ENCODE assay signal across 7 cellular contexts in genomic region chr10:103183991-103184451, GRCh38. TPM values are rescaled to one million over a fixed set of nuclear protein-coding genes. Genes with fewer than 3 reads are reported as not detected.
DNase-seq lines count a peak whose midpoint lies in the region; ATAC-seq, FAIRE-seq and TF ChIP-seq lines count a peak whose summit lies in the region.
"Not testable (repeated sequence)": the region's sequence is repeated elsewhere in the genome, so short reads cannot be mapped to it uniquely, and the experiment has no call there.

No MANE protein-coding gene starts in this region.

- H3K4me1 Mint-ChIP-seq in H9, result peaks cover 13 to 27% of the 10 kb centered on the region in 2 experiments

- H2BK15ac ChIP-seq in H9 (ENCODE audit: low read depth, low read length), result not testable (repeated sequence)

- not testable (repeated sequence) for BruUV-seq in PC-3 (replicated peaks; lab: Mats Ljungman, UMichigan); GM12878 (replicated peaks; lab: Mats Ljungman, UMichigan)

- H3K4me3 ChIP-seq in PC-3 (ENCODE audit: low read length); left lung; suprapubic skin: not testable (repeated sequence)
- H3K4me3 ChIP-seq in GM12878, result peak overlapping the region; percentile 22; the same call in 1 of the 2 replicates
- peak overlapping the region; percentile 39 to 48 for H3K4me3 ChIP-seq in neutrophil (ENCODE audit: low read depth in 1 of 2, low read length in 1 of 2)

- not testable (repeated sequence) for H3K4me1 ChIP-seq in H9 (ENCODE audit: insufficient read depth, low read length)
- H3K4me1 ChIP-seq in PC-3 (ENCODE audit: insufficient read depth, low read length) (peaks cover 35% of the 10 kb centered on the region), GM12878 (ENCODE audit: control insufficient read depth, insufficient read depth, low read length) (peaks cover 14% of the 10 kb centered on the region), left lung (peaks cover 36 to 84% of the 10 kb centered on the region in 2 donors), neutrophil (ENCODE audit: control insufficient read depth in 1 of 2, insufficient read depth in 1 of 2, low read depth in 1 of 2, low read length in 1 of 2) (peaks cover 90 to 95% of the 10 kb centered on the region in 2 experiments), suprapubic skin (peaks cover 70% of the 10 kb centered on the region)

- not testable (repeated sequence) for H4K8ac ChIP-seq in H9 (replicated peaks; ENCODE audit: insufficient read length, low read depth, low read length)

- RAD21 ChIA-PET in GM12878 (lab: Charles Lee; ENCODE audit: unreplicated experiment), result interaction anchor here (1.2 to 4.8 kb wide), 3 partner anchors 9 to 266 kb away, joined by 3 to 29 read pairs (median 4); partner anchors contain the start of genes CNNM2 and NT5C2

- not testable (repeated sequence) for H2AFZ ChIP-seq in H9 (ENCODE audit: low read length); PC-3 (ENCODE audit: low read length); GM12878 (ENCODE audit: control insufficient read depth, low read depth, low read length)

- H3K9ac ChIP-seq in H9 (ENCODE audit: extremely low read depth, insufficient read length, low read length); PC-3 (ENCODE audit: low read length); GM12878 (ENCODE audit: control insufficient read depth, insufficient read depth, low read length): not testable (repeated sequence)

- peak overlapping the region; percentile 85 for H2AK5ac ChIP-seq in H9 (ENCODE audit: insufficient read length, low read length)

- in situ Hi-C loops in GM12878 (cut with MboI), result not testable (repeated sequence)

- CTCF ChIA-PET in PC-3 (lab: Charles Lee), result not testable (repeated sequence)
- CTCF ChIA-PET in GM12878 (lab: Yijun Ruan, JAX), result interaction anchor here (4.0 kb wide), 1 partner anchor 9 kb away, joined by 25 read pairs; the partner anchor contains the start of gene NT5C2

- not testable (repeated sequence) for H3K27me3 ChIP-seq in H9 (ENCODE audit: insufficient read depth, low read length); PC-3 (ENCODE audit: low read length); GM12878 (replicated peaks in 1 of 2; ENCODE audit: control insufficient read depth in 2 of 2, insufficient read depth in 2 of 2, low read length in 1 of 2); left lung; neutrophil; suprapubic skin

- H3K4me3 Mint-ChIP-seq in H9, result not testable (repeated sequence)

- H2BK5ac ChIP-seq in H9 (ENCODE audit: insufficient read length, low read length), result peak overlapping the region; percentile 8

- H3K14ac ChIP-seq in H9 (ENCODE audit: insufficient read depth, low read length), result not testable (repeated sequence)

- H3K27ac Mint-ChIP-seq in H9, result peak overlapping the region; percentile 2 to 84 (median 7); a peak in 5 of 7 replicates

- FAIRE-seq in GM12878 (lab: Jason Lieb, UNC), result not testable (repeated sequence)

- peaks cover 1 to 22% (median 13%) of the 10 kb centered on the region in 3 experiments; a peak in 4 of 7 replicates for H3K36me3 Mint-ChIP-seq in H9 (ENCODE audit: insufficient read depth in 1 of 3, low read depth in 3 of 3)

- H3K9me3 ChIP-seq in H9 (ENCODE audit: control insufficient read depth, low read depth, low read length); PC-3 (ENCODE audit: low read length); GM12878 (replicated peaks; ENCODE audit: control insufficient read depth, insufficient read depth, low read length); left lung; neutrophil; suprapubic skin: not testable (repeated sequence)

- POLR2A ChIA-PET in PC-3 (lab: Charles Lee; ENCODE audit: unreplicated experiment); GM12878 (lab: Charles Lee): not testable (repeated sequence)

- not testable (repeated sequence) for H2BK120ac ChIP-seq in H9 (ENCODE audit: low read depth, low read length, poor library complexity, severe bottlenecking)

- not testable (repeated sequence) for H3K79me1 ChIP-seq in H9 (ENCODE audit: insufficient read depth, low read depth, low read length, poor library complexity, severe bottlenecking)

- H3F3A ChIP-seq in PC-3 (ENCODE audit: low read length, unreplicated experiment), result not testable (repeated sequence)

- H4K5ac ChIP-seq in H9 (ENCODE audit: insufficient read length, low read depth, low read length), result not testable (repeated sequence)

- not testable (repeated sequence) for H3K23ac ChIP-seq in H9 (ENCODE audit: insufficient read length, low read depth, low read length)

- not testable (repeated sequence) for H4K91ac ChIP-seq in H9 (ENCODE audit: insufficient read length, low read depth, low read length)

- not testable (repeated sequence) for H3K18ac ChIP-seq in H9 (ENCODE audit: insufficient read length, low read depth, low read length)

- not testable (repeated sequence) for H4K20me1 ChIP-seq in H9 (ENCODE audit: control insufficient read depth, insufficient read depth, insufficient read length); GM12878 (ENCODE audit: control insufficient read depth, insufficient read depth)
- peaks cover 21% of the 10 kb centered on the region; the same call in 1 of the 2 replicates for H4K20me1 ChIP-seq in PC-3 (ENCODE audit: low read length)

- TF ChIP-seq POLR2A in GM12878 (IDR thresholded peaks at IDR 0.05; ENCODE audit: low read depth, low read length); suprapubic skin (IDR thresholded peaks at IDR 0.05): not testable (repeated sequence)

- H3K4ac ChIP-seq in H9 (ENCODE audit: low read depth, low read length), result not testable (repeated sequence)

- H3K23me2 ChIP-seq in H9 (ENCODE audit: insufficient read length, low read depth, low read length, poor library complexity, severe bottlenecking), result not testable (repeated sequence)

- H3K27ac ChIP-seq in H9 (ENCODE audit: insufficient read length, low read depth, low read length) (peak overlapping the region; percentile 21), GM12878 (ENCODE audit: control insufficient read depth, insufficient read depth) (peak overlapping the region; percentile 3; the same call in 1 of the 2 replicates), epithelial cell of prostate (peak overlapping the region; percentile 51), left lung (peak overlapping the region; percentile 45 to 59), neutrophil (peak overlapping the region; percentile 84), suprapubic skin (peak overlapping the region; percentile 30)
- H3K27ac ChIP-seq in PC-3 (ENCODE audit: low read length), result not testable (repeated sequence)

- not testable (repeated sequence) for ATAC-seq in PC-3
- ATAC-seq in GM12878 (peak; percentile 16; the same call in 1 of the 3 replicates), left lung (peak; percentile 64)

- not testable (repeated sequence) for TF ChIP-seq EP300 in GM12878 (IDR thresholded peaks at IDR 0.05; ENCODE audit: borderline replicate concordance in 1 of 2, control insufficient read depth in 1 of 2, low read depth in 2 of 2, low read length in 2 of 2); suprapubic skin (IDR thresholded peaks at IDR 0.05)

- not testable (repeated sequence) for H3K27me3 Mint-ChIP-seq in H9 (ENCODE audit: low read depth)

- not testable (repeated sequence) for H3K56ac ChIP-seq in H9 (ENCODE audit: insufficient read length, low read depth, low read length)

- not testable (repeated sequence) for DNase-seq in H9; GM12878 (ENCODE audit: low read depth, low spot score); epithelial cell of prostate (ENCODE audit: low read depth, low spot score); left lung; suprapubic skin (ENCODE audit: low spot score in 2 of 2)
- DNase-seq in PC-3, result peak; percentile 5

- SMC1A ChIA-PET in GM12878 (lab: Charles Lee; ENCODE audit: uncharacterized antibody, unreplicated experiment), result interaction anchor here (1.1 to 1.5 kb wide), 3 partner anchors 25 to 80 kb away, joined by 3 to 5 read pairs (median 4); no protein-coding TSS in a partner anchor

- not testable (repeated sequence) for H2BK20ac ChIP-seq in H9 (ENCODE audit: low read depth, low read length, poor library complexity, severe bottlenecking)

- H3K79me2 ChIP-seq in H9 (ENCODE audit: insufficient read depth, low read length), result peaks cover 17% of the 10 kb centered on the region; the same call in 1 of the 2 replicates
- peaks cover 98% of the 10 kb centered on the region for H3K79me2 ChIP-seq in PC-3 (ENCODE audit: low read length)
- peaks cover 90% of the 10 kb centered on the region for H3K79me2 ChIP-seq in GM12878 (ENCODE audit: control insufficient read depth, insufficient read depth, low read length)

- TF ChIP-seq CTCF in H9 (conservative IDR thresholded peaks at IDR 0.05); PC-3 (conservative IDR thresholded peaks at IDR 0.05; ENCODE audit: low read depth, low read length); GM12878 (IDR thresholded peaks at IDR 0.05 in 2 of 3, conservative IDR thresholded peaks at IDR 0.05 in 1 of 3; ENCODE audit: control insufficient read depth in 2 of 3, extremely low read depth in 1 of 3, insufficient read depth in 1 of 3, low read depth in 3 of 3, low read length in 3 of 3); left lung (IDR thresholded peaks at IDR 0.05); neutrophil (IDR thresholded peaks at IDR 0.05); suprapubic skin (IDR thresholded peaks at IDR 0.05): not testable (repeated sequence)

- H3K4me2 ChIP-seq in H9 (ENCODE audit: insufficient read depth, insufficient read length, low read length), result not testable (repeated sequence)
- peak overlapping the region; percentile 20; the same call in 1 of the 2 replicates for H3K4me2 ChIP-seq in PC-3 (ENCODE audit: low read length)
- peak overlapping the region; percentile 51; the same call in 1 of the 2 replicates for H3K4me2 ChIP-seq in GM12878 (ENCODE audit: control insufficient read depth, insufficient read depth)

- H3K36me3 ChIP-seq in PC-3 (ENCODE audit: low read depth, low read length) (peaks cover 30% of the 10 kb centered on the region), left lung (peaks cover 4 to 24% of the 10 kb centered on the region in 2 donors), neutrophil (peaks cover 38% of the 10 kb centered on the region), suprapubic skin (peaks cover 18% of the 10 kb centered on the region)
- H3K36me3 ChIP-seq in GM12878 (ENCODE audit: control insufficient read depth in 2 of 2, insufficient read depth in 2 of 2, low read length in 1 of 2), result not testable (repeated sequence)

- not testable (repeated sequence) for H3K9me3 Mint-ChIP-seq in H9

- WGBS in H9 (ENCODE audit: extremely low coverage, insufficient read length, low lambda C conversion rate), result no CpG with 5 or more reads among the region's 12 CpGs
- 94% methylated on average over 12 of the region's 12 CpGs for WGBS in GM12878 (ENCODE audit: insufficient coverage, insufficient replicate concordance, low lambda C conversion rate, missing lambda C conversion rate)
- WGBS in suprapubic skin, result 71% methylated on average over 12 of the region's 12 CpGs

- intact Hi-C loops in PC-3 (cut with micrococcal nuclease); left lung (cut with DNase I): not testable (repeated sequence)
- intact Hi-C loops in GM12878 (cut with micrococcal nuclease; ENCODE audit: unreplicated experiment), result loop anchor here (2.0 kb wide), 1 partner anchor 73 kb away; no protein-coding TSS in a partner anchor

- TF ChIP-seq RAD21 in GM12878 (IDR thresholded peaks at IDR 0.05; ENCODE audit: insufficient read depth, low read depth, low read length), result not testable (repeated sequence)

- H2BK12ac ChIP-seq in H9 (ENCODE audit: insufficient read length, low read depth, low read length), result not testable (repeated sequence)

- not testable (repeated sequence) for H3K9me2 ChIP-seq in PC-3 (replicated peaks; ENCODE audit: low read length)

- not testable (repeated sequence) for H3T11ph ChIP-seq in H9 (ENCODE audit: low read length)

RNA-seq across cellular contexts. Expression of gene NT5C2, which starts 9.1 kb away (rescaled TPM):
- total RNA-seq in H9 (2021), result 64.4 and 69.6 TPM in 2 replicates
- total RNA-seq in PC-3 (2014; rRNA removed), result 48.3 and 74.6 TPM in 2 replicates
- 157 and 185 TPM in 2 replicates for total RNA-seq in GM12878 (2013; cell fraction: nucleolus; rRNA removed)
- 54.4 and 64.7 TPM in 2 replicates for total RNA-seq in GM12878 (2014; rRNA removed)
- total RNA-seq in GM12878 (2014; rRNA removed; fragmentation: Illumina TruSeq; extraction: Trizol), result 45.7 and 49.0 TPM in 2 replicates
- total RNA-seq in GM12878 (2021), result 43.2 and 48.5 TPM in 2 replicates
- 23.2 TPM for polyA plus RNA-seq in GM12878 (2011; ENCODE audit: low read depth)
- 70.1 and 94.8 TPM in 2 replicates for polyA plus RNA-seq in GM12878 (2011; rRNA removed)
- polyA plus RNA-seq in GM12878 (2011; cell fraction: cytosol; rRNA removed), result 33.0 and 40.1 TPM in 2 replicates
- polyA plus RNA-seq in GM12878 (2011; cell fraction: nucleus; rRNA removed), result 70.9 and 82.5 TPM in 2 replicates
- 32.3 and 38.2 TPM in 2 replicates for polyA plus RNA-seq in GM12878 (2012)
- polyA plus RNA-seq in GM12878 (2014; fragmentation: Illumina TruSeq; extraction: Trizol), result 66.8 and 78.2 TPM in 2 replicates
- 10 to 100 TPM; 15.8 to 22.3 TPM for polyA plus RNA-seq in GM12878 (2014; fragmentation: Nextera tagmentation; extraction: Ambion mirVana)
- polyA plus RNA-seq in GM12878 (2014; rRNA removed), result 50.5 and 57.5 TPM in 2 replicates
- 10 to 100 TPM; 61.4 to 68.4 TPM for polyA plus RNA-seq in GM12878 (2016; fragmentation: Nextera tagmentation; extraction: Ambion mirVana)
- polyA minus RNA-seq in GM12878 (2011; rRNA and poly(A)+ RNA removed), result 44.7 and 45.5 TPM in 2 replicates
- polyA minus RNA-seq in GM12878 (2011; cell fraction: cytosol; rRNA and poly(A)+ RNA removed), result 18.2 and 18.7 TPM in 2 replicates
- 35.0 and 39.2 TPM in 2 replicates for polyA minus RNA-seq in GM12878 (2011; cell fraction: nucleus; rRNA and poly(A)+ RNA removed)
- 100 to 1,000 TPM in 1 of 2 donors, 10 to 100 TPM in 1; 95.3 to 100 TPM for total RNA-seq in left lung
- 10 to 100 TPM; 28.4 to 51.5 (median 33.2) TPM for total RNA-seq in suprapubic skin
